Comparison of ENCODE assay signal across 12 cellular contexts in genomic region chr16:66382171-66382965, GRCh38. TPM values are rescaled to one million over a fixed set of nuclear protein-coding genes. Genes with fewer than 3 reads are reported as not detected.
DNase-seq lines count a peak whose midpoint lies in the region; ATAC-seq and TF ChIP-seq lines count a peak whose summit lies in the region.
"Had no signal": no experiment of that assay in that cellular context is flagged by ENCODE, and none has a peak within 500 bp of the region (broad histone marks: within the 10 kb centered on the region; RNA-seq: fewer than 3 reads in every experiment).

No MANE protein-coding gene starts in this region.

- H3K9ac ChIP-seq in neuronal stem cell (ENCODE audit: low read depth, low read length, poor library complexity) (no peak overlapping the region), colonic mucosa (ENCODE audit: low read depth in 2 of 2, low read length in 2 of 2) (no peak overlapping the region)

- H4K91ac ChIP-seq in neuronal stem cell (ENCODE audit: low read depth, low read length, poor library complexity): no peak overlapping the region

- H2BK12ac ChIP-seq in neuronal stem cell (ENCODE audit: low read length): no peak overlapping the region

- H3K4me2 ChIP-seq in neuronal stem cell (ENCODE audit: insufficient read depth, low read length, poor library complexity, severe bottlenecking): no peak overlapping the region

- H3K27ac Mint-ChIP-seq in Calu3 (ENCODE audit: unreplicated experiment): peak overlapping the region; percentile 35

- H2AK5ac ChIP-seq in neuronal stem cell (ENCODE audit: low read depth, low read length): no peak overlapping the region

- H3K36me3 Mint-ChIP-seq in Calu3 (ENCODE audit: insufficient read depth, unreplicated experiment): no peaks in the 10 kb centered on the region

- intact Hi-C loops in Calu3 (cut with micrococcal nuclease; ENCODE audit: unreplicated experiment) (no loop called here), colonic mucosa (cut with DNase I) (no loop called here)

- no peak overlapping the region for H2BK15ac ChIP-seq in neuronal stem cell (ENCODE audit: low read length)

- no peak overlapping the region for H3K14ac ChIP-seq in neuronal stem cell (ENCODE audit: low read length)

- no peak for TF ChIP-seq CTCF in Calu3 (IDR thresholded peaks at IDR 0.05; ENCODE audit: unreplicated experiment)
- peak; percentile 28 for TF ChIP-seq CTCF in RWPE2 (IDR thresholded peaks at IDR 0.05; ENCODE audit: poor library complexity, severe bottlenecking)
- no peak for TF ChIP-seq CTCF in fibroblast of mammary gland (conservative IDR thresholded peaks at IDR 0.05; ENCODE audit: control insufficient read depth, insufficient read depth, low read depth, low read length)
- no peak for TF ChIP-seq CTCF in colonic mucosa (IDR thresholded peaks at IDR 0.05)

- H3K18ac ChIP-seq in neuronal stem cell (ENCODE audit: low read length): peak overlapping the region; percentile 54

- BruUV-seq in Calu3 (replicated peaks; lab: Mats Ljungman, UMichigan): no TSS peak

- ATAC-seq in RWPE2 (ENCODE audit: low read depth): peak; percentile 81
- ATAC-seq in HG03439 (IDR thresholded peaks at IDR 0.05; ENCODE audit: unreplicated experiment): no peak
- ATAC-seq: left colon had no signal

- H3K23ac ChIP-seq in neuronal stem cell (ENCODE audit: low read depth, low read length, poor library complexity): no peak overlapping the region

- no peak overlapping the region for H3K4me3 Mint-ChIP-seq in Calu3 (ENCODE audit: low read depth, unreplicated experiment)

- H3K27ac ChIP-seq in RWPE2 (ENCODE audit: poor library complexity, severe bottlenecking): peak overlapping the region; percentile 96
- no peak overlapping the region for H3K27ac ChIP-seq in neuronal stem cell (replicated peaks; ENCODE audit: low read length)
- no peak overlapping the region for H3K27ac ChIP-seq in colonic mucosa

- H3K4ac ChIP-seq in neuronal stem cell (ENCODE audit: low read length): peak overlapping the region; percentile 17

- peaks cover 23% of the 10 kb centered on the region for H3K4me1 ChIP-seq in RWPE2 (ENCODE audit: insufficient read depth, poor library complexity, severe bottlenecking)
- H3K4me1 ChIP-seq in neuronal stem cell (ENCODE audit: control insufficient read depth in 2 of 2, insufficient read depth in 1 of 2, low read depth in 1 of 2, low read length in 2 of 2): peaks cover 5 to 6% of the 10 kb centered on the region in 2 donors
- H3K4me1 ChIP-seq in colonic mucosa: no peaks in the 10 kb centered on the region

- H3K27me3 Mint-ChIP-seq in Calu3 (ENCODE audit: unreplicated experiment): peaks cover 29% of the 10 kb centered on the region

- H2BK5ac ChIP-seq in neuronal stem cell (ENCODE audit: low read length): no peak overlapping the region

- H3K9me3 ChIP-seq in RWPE2 (ENCODE audit: severe bottlenecking): no peaks in the 10 kb centered on the region
- no peaks in the 10 kb centered on the region for H3K9me3 ChIP-seq in neuronal stem cell (replicated peaks in 1 of 2; ENCODE audit: control insufficient read depth in 2 of 2, insufficient read depth in 1 of 2, low read depth in 1 of 2, low read length in 2 of 2)
- no peaks in the 10 kb centered on the region for H3K9me3 ChIP-seq in colonic mucosa

- no peaks in the 10 kb centered on the region for H3K79me1 ChIP-seq in neuronal stem cell (ENCODE audit: low read depth, low read length)

- H2AFZ ChIP-seq in neuronal stem cell (ENCODE audit: low read length): peak overlapping the region; percentile 12

- H3K4me3 ChIP-seq in RWPE2 (ENCODE audit: severe bottlenecking): no peak overlapping the region
- no peak overlapping the region for H3K4me3 ChIP-seq in fibroblast of mammary gland (ENCODE audit: control insufficient read depth, low read depth, low read length)
- H3K4me3 ChIP-seq in neuronal stem cell (ENCODE audit: low read length in 2 of 2): no peak overlapping the region
- no peak overlapping the region for H3K4me3 ChIP-seq in colonic mucosa

- H3K36me3 ChIP-seq in RWPE2 (ENCODE audit: low read depth) (no peaks in the 10 kb centered on the region), neuronal stem cell (replicated peaks in 1 of 2; ENCODE audit: control insufficient read depth in 2 of 2, insufficient read depth in 2 of 2, low read length in 2 of 2) (no peaks in the 10 kb centered on the region), colonic mucosa (no peaks in the 10 kb centered on the region)

- no peak overlapping the region for H2BK120ac ChIP-seq in neuronal stem cell (ENCODE audit: low read depth, low read length)

- DNase-seq in Calu3: no peak
- peak; percentile 83 for DNase-seq in RWPE2 (ENCODE audit: low spot score)
- DNase-seq in fibroblast of mammary gland (ENCODE audit: low read depth): peak; percentile 54
- no peak for DNase-seq in neuronal stem cell (ENCODE audit: low spot score)
- DNase-seq in NCI-H1092 (lab: John Stamatoyannopoulos, UW): no peak
- DNase-seq in colonic mucosa: no peak
- DNase-seq in NCI-H82 treated with DMSO at 0.1 percent for 48 hours (lab: John Stamatoyannopoulos, UW; ENCODE audit: unreplicated experiment): no peak
- DNase-seq: activated effector memory CD4-positive, alpha-beta T cell treated with Interleukin-2 at 50 U/mL for 16 hours; left colon had no signal

- peaks cover 11% of the 10 kb centered on the region for H3K9me3 Mint-ChIP-seq in Calu3 (ENCODE audit: low read depth, unreplicated experiment)

- WGBS in neuronal stem cell (ENCODE audit: extremely low coverage in 2 of 2, insufficient read length in 2 of 2, insufficient replicate concordance in 1 of 2), 2 donors: no CpG with 5 or more reads among the region's 13 CpGs

- H4K8ac ChIP-seq in neuronal stem cell (ENCODE audit: low read depth, low read length): no peak overlapping the region

- peaks cover 39% of the 10 kb centered on the region for H3K4me1 Mint-ChIP-seq in Calu3 (ENCODE audit: low read depth, unreplicated experiment)

- CTCF ChIA-PET in Calu3 (lab: Charles Lee): interaction anchor here (0.6 kb wide), 1 partner anchor 188 kb away, joined by 4 read pairs; no protein-coding TSS in a partner anchor

- H3K27me3 ChIP-seq in RWPE2 (ENCODE audit: insufficient read depth, poor library complexity, severe bottlenecking): no peaks in the 10 kb centered on the region
- peaks cover 0 to 2% (median 0%) of the 10 kb centered on the region in 3 experiments for H3K27me3 ChIP-seq in neuronal stem cell (ENCODE audit: control insufficient read depth in 3 of 3, insufficient read depth in 3 of 3, low read depth in 1 of 3, low read length in 3 of 3)
- H3K27me3 ChIP-seq in colonic mucosa: no peaks in the 10 kb centered on the region

RNA-seq across cellular contexts. Expression of gene CDH5, which starts 15.9 kb away (rescaled TPM):
- total RNA-seq in Calu3 (2022) (not detected in 2 replicates), colonic mucosa (10 to 100 TPM in 1 of 2 donors, 1 to 10 TPM in 1; 4.4 to 15.2 TPM)
- polyA plus RNA-seq in neuronal stem cell (2013, experiment 1 of 2): 0.21 TPM
- polyA plus RNA-seq in neuronal stem cell (2013, experiment 2 of 2): 0.25 TPM
- total RNA-seq: HT-29, SK-MEL-5 had no signal

RNA-seq across cellular contexts. Expression of gene BEAN1, which starts 44.7 kb away (rescaled TPM):
- total RNA-seq in Calu3 (2022) (1.7 and 3.1 TPM in 2 replicates), colonic mucosa (under 1 TPM in 1 of 2 donors, not detected in 1; 0.32 TPM)
- polyA plus RNA-seq in neuronal stem cell (2013, experiment 1 of 2): 1.4 TPM
- polyA plus RNA-seq in neuronal stem cell (2013, experiment 2 of 2): 1.6 TPM
- total RNA-seq: HT-29, left colon, SK-MEL-5 had no signal

Comparison
In these comparisons a context has a peak if more than half of its experiments do, and no peak if none do; other contexts are left out.
1. DNase-seq: peak in RWPE2 (single experiment) and fibroblast of mammary gland (single experiment); none in Calu3 (single experiment), neuronal stem cell (single experiment), NCI-H1092 (single experiment), colonic mucosa (single experiment) and NCI-H82 treated with DMSO at 0.1 percent for 48 hours (single experiment).